In the genomic region with DNA sequence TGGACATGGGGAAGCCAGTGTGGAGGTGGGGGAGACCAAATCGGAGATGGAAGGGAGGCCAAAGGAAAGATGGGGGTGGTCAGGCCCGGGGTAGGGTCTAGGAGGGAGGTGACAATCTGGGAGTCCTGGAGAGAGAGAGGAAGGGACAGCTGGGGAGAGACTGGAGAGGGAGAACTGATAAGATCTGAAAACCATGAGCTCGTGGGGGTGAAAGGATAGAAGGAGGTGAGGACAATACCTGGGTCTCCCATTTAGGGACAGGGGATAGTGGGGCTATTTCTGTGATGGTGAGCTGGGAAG, we compare ENCODE assay signal across 18 cellular contexts. TPM values are rescaled to one million over a fixed set of nuclear protein-coding genes. Genes with fewer than 3 reads are reported as not detected.
DNase-seq lines count a peak whose midpoint lies in the region; ATAC-seq and TF ChIP-seq lines count a peak whose summit lies in the region.
"Had no signal": no experiment of that assay in that cellular context is flagged by ENCODE, and none has a peak within 500 bp of the region (broad histone marks: within the 10 kb centered on the region; RNA-seq: fewer than 3 reads in every experiment).

No MANE protein-coding gene starts in this region.

- H3K4me1 ChIP-seq in CD4-positive, alpha-beta memory T cell (ENCODE audit: insufficient read depth, low read length) = peaks cover 25% of the 10 kb centered on the region
- peaks cover 7% of the 10 kb centered on the region for H3K4me1 ChIP-seq in IMR-90 (ENCODE audit: control insufficient read depth, insufficient read depth, low read length)

- CTCF ChIA-PET in CD4-positive, alpha-beta memory T cell (lab: Charles Lee; ENCODE audit: partially characterized antibody) = interaction anchor here (1.0 to 1.2 kb wide), 3 partner anchors 8 to 39 kb away, joined by 3 to 6 read pairs (median 6); partner anchors contain the start of genes CATSPERD and RPL36
- CTCF ChIA-PET in IMR-90 (lab: Yijun Ruan, JAX) = no interaction called here
- CTCF ChIA-PET in activated CD8-positive, alpha-beta T cell treated with anti-CD3 and anti-CD28 coated beads for 36 hours (lab: Charles Lee) = no interaction called here

- no peak overlapping the region for H3K56ac ChIP-seq in IMR-90 (ENCODE audit: extremely low read depth, insufficient read depth, low read length)

- H4K8ac ChIP-seq in IMR-90 (ENCODE audit: low read depth in 2 of 2, low read length in 2 of 2) = no peak overlapping the region

- peaks cover 0 to 3% (median 0%) of the 10 kb centered on the region in 8 donors for H3K9me3 Mint-ChIP-seq in CD4-positive, alpha-beta memory T cell
- H3K9me3 Mint-ChIP-seq in central memory CD8-positive, alpha-beta T cell = no peaks in the 10 kb centered on the region
- no peaks in the 10 kb centered on the region for H3K9me3 Mint-ChIP-seq in nephron progenitor cell
- H3K9me3 Mint-ChIP-seq in activated CD8-positive, alpha-beta T cell treated with anti-CD3 and anti-CD28 coated beads for 36 hours = no peaks in the 10 kb centered on the region

- H2AK5ac ChIP-seq in IMR-90 (ENCODE audit: low read depth, low read length) = peak overlapping the region; percentile 7; the same call in 1 of the 2 replicates

- BruUV-seq in IMR-90 (replicated peaks; lab: Mats Ljungman, UMichigan) = no TSS peak

- H3K79me1 ChIP-seq in IMR-90 (ENCODE audit: low read depth in 1 of 2, low read length in 2 of 2) = peaks cover 15 to 19% of the 10 kb centered on the region in 2 experiments; a peak in 3 of 4 replicates

- H3K27ac ChIP-seq in CD4-positive, alpha-beta memory T cell (ENCODE audit: low read depth, low read length) = no peak overlapping the region
- H3K27ac ChIP-seq in IMR-90 (ENCODE audit: insufficient read depth, low read length) = no peak overlapping the region
- H3K27ac ChIP-seq: KMS-11, PC-9, suprapubic skin had no signal

- peak overlapping the region in 6 of 7 donors; percentile 66 to 92 (median 85) for H3K27ac Mint-ChIP-seq in CD4-positive, alpha-beta memory T cell
- peak overlapping the region; percentile 96 for H3K27ac Mint-ChIP-seq in central memory CD8-positive, alpha-beta T cell (ENCODE audit: low read depth)
- no peak overlapping the region for H3K27ac Mint-ChIP-seq in nephron progenitor cell
- H3K27ac Mint-ChIP-seq in activated CD8-positive, alpha-beta T cell treated with anti-CD3 and anti-CD28 coated beads for 36 hours = no peak overlapping the region

- H2BK20ac ChIP-seq in IMR-90 (ENCODE audit: low read depth, low read length) = no peak overlapping the region

- TF ChIP-seq RAD21 in IMR-90 (IDR thresholded peaks at IDR 0.05; ENCODE audit: low read length) = no peak

- peaks cover 3% of the 10 kb centered on the region; the same call in 1 of the 2 replicates for H3K9me1 ChIP-seq in IMR-90 (ENCODE audit: insufficient read depth, low read length)

- no peak overlapping the region for H2BK5ac ChIP-seq in IMR-90 (ENCODE audit: low read depth, low read length, poor library complexity, severe bottlenecking)

- H3K36me3 Mint-ChIP-seq in CD4-positive, alpha-beta memory T cell = peaks cover 0 to 6% of the 10 kb centered on the region in 2 donors
- peaks cover 20% of the 10 kb centered on the region for H3K36me3 Mint-ChIP-seq in central memory CD8-positive, alpha-beta T cell (ENCODE audit: insufficient read depth)
- H3K36me3 Mint-ChIP-seq in nephron progenitor cell (ENCODE audit: low read depth) = no peaks in the 10 kb centered on the region
- peaks cover 8% of the 10 kb centered on the region for H3K36me3 Mint-ChIP-seq in activated CD8-positive, alpha-beta T cell treated with anti-CD3 and anti-CD28 coated beads for 36 hours (ENCODE audit: low read depth)

- H3K9ac ChIP-seq in IMR-90 (ENCODE audit: low read depth, low read length) = no peak overlapping the region
- H3K9ac ChIP-seq: KMS-11 had no signal

- in situ Hi-C loops in IMR-90 (cut with MboI; ENCODE audit: low sequenced_read_pairs) = no loop called here

- 86% methylated on average over 2 of the region's 3 CpGs; no CpG with 5 or more reads in 1 of the 2 experiments for WGBS in IMR-90 (ENCODE audit: extremely low coverage in 2 of 2, insufficient read length in 1 of 2), 2 experiments

- ATAC-seq in IMR-90 (ENCODE audit: low read depth) = no peak
- no peak for ATAC-seq in central memory CD8-positive, alpha-beta T cell (replicated peaks; ENCODE audit: extremely low read depth, poor library complexity, severe bottlenecking)
- no peak for ATAC-seq in HG03460 (IDR thresholded peaks at IDR 0.05; ENCODE audit: unreplicated experiment)
- no peak for ATAC-seq in activated CD8-positive, alpha-beta T cell treated with anti-CD3 and anti-CD28 coated beads for 36 hours
- ATAC-seq in GM21526 (IDR thresholded peaks at IDR 0.05; ENCODE audit: low FRiP score, unreplicated experiment) = no peak
- ATAC-seq: left colon had no signal

- TF ChIP-seq CTCF in IMR-90 (conservative IDR thresholded peaks at IDR 0.05; ENCODE audit: low read depth, low read length) (no peak), nephron progenitor cell (IDR thresholded peaks at IDR 0.05) (no peak)
- no peak for TF ChIP-seq CTCF in activated CD8-positive, alpha-beta T cell treated with anti-CD3 and anti-CD28 coated beads for 36 hours (IDR thresholded peaks at IDR 0.05)

- no peak overlapping the region for H3K14ac ChIP-seq in IMR-90 (replicated peaks; ENCODE audit: low read depth, low read length)

- no peak overlapping the region for H2BK15ac ChIP-seq in IMR-90 (ENCODE audit: low read depth, low read length)

- POLR2A ChIA-PET in CD4-positive, alpha-beta memory T cell (lab: Charles Lee; ENCODE audit: partially characterized antibody) = interaction anchor here (1.4 to 2.1 kb wide), 3 partner anchors 8 to 59 kb away, joined by 6 to 7 read pairs (median 6); partner anchors contain the start of genes RPL36, SAFB and SAFB2
- POLR2A ChIA-PET in IMR-90 (lab: Charles Lee; ENCODE audit: unreplicated experiment) = no interaction called here
- POLR2A ChIA-PET in activated CD8-positive, alpha-beta T cell treated with anti-CD3 and anti-CD28 coated beads for 36 hours (lab: Charles Lee) = interaction anchor here (2.2 to 20.6 kb wide), 2 partner anchors 8 to 30 kb away, joined by 14 to 516 read pairs; partner anchors contain the start of genes CATSPERD, LONP1 and RPL36

- no peak overlapping the region for H3K4me2 ChIP-seq in IMR-90 (ENCODE audit: low read depth, low read length)
- H3K4me2 ChIP-seq: KMS-11, PC-9 had no signal

- H4K5ac ChIP-seq in IMR-90 (ENCODE audit: low read depth, low read length) = no peak overlapping the region

- no peak overlapping the region for H2AFZ ChIP-seq in IMR-90 (replicated peaks; ENCODE audit: low read length, poor library complexity)
- H2AFZ ChIP-seq: PC-9 had no signal

- no peak overlapping the region for H3K23ac ChIP-seq in IMR-90 (ENCODE audit: low read depth, low read length)

- intact Hi-C loops in CD4-positive, alpha-beta memory T cell (cut with micrococcal nuclease) = no loop called here
- intact Hi-C loops in IMR-90 (cut with micrococcal nuclease) = no loop called here
- intact Hi-C loops in activated CD8-positive, alpha-beta T cell treated with anti-CD3 and anti-CD28 coated beads for 36 hours (cut with micrococcal nuclease) = loop anchor here (5.0 kb wide), 1 partner anchor 60 kb away; the partner anchor contains the start of genes SAFB and SAFB2

- no peak overlapping the region for H3K4me3 ChIP-seq in CD4-positive, alpha-beta memory T cell (ENCODE audit: low read length in 2 of 2)
- H3K4me3 ChIP-seq in IMR-90 (ENCODE audit: insufficient read depth, low read depth, low read length) = no peak overlapping the region
- H3K4me3 ChIP-seq: PC-9, suprapubic skin had no signal

- H3K4ac ChIP-seq in IMR-90 (ENCODE audit: low read depth, low read length) = no peak overlapping the region

- no peak overlapping the region for H3K18ac ChIP-seq in IMR-90 (ENCODE audit: low read depth, low read length)

- no peak for TF ChIP-seq POLR2A in IMR-90 (IDR thresholded peaks at IDR 0.05; ENCODE audit: low read depth, low read length)

- no peaks in the 10 kb centered on the region for H3K36me3 ChIP-seq in CD4-positive, alpha-beta memory T cell (ENCODE audit: insufficient read depth, low read length)
- H3K36me3 ChIP-seq in IMR-90 (ENCODE audit: control insufficient read depth, insufficient read depth, low read length) = no peaks in the 10 kb centered on the region
- H3K36me3 ChIP-seq: suprapubic skin had no signal

- no peak overlapping the region for H2AK9ac ChIP-seq in IMR-90 (replicated peaks; ENCODE audit: low read depth, low read length, poor library complexity)

- peaks cover 22 to 50% (median 33%) of the 10 kb centered on the region in 4 donors for H3K4me1 Mint-ChIP-seq in CD4-positive, alpha-beta memory T cell
- H3K4me1 Mint-ChIP-seq in central memory CD8-positive, alpha-beta T cell = peaks cover 29% of the 10 kb centered on the region
- peaks cover 38% of the 10 kb centered on the region for H3K4me1 Mint-ChIP-seq in nephron progenitor cell
- peaks cover 18% of the 10 kb centered on the region for H3K4me1 Mint-ChIP-seq in activated CD8-positive, alpha-beta T cell treated with anti-CD3 and anti-CD28 coated beads for 36 hours (ENCODE audit: low read depth)

- H3K27me3 Mint-ChIP-seq in CD4-positive, alpha-beta memory T cell = no peaks in the 10 kb centered on the region
- no peaks in the 10 kb centered on the region for H3K27me3 Mint-ChIP-seq in central memory CD8-positive, alpha-beta T cell
- peaks cover 6% of the 10 kb centered on the region for H3K27me3 Mint-ChIP-seq in nephron progenitor cell (ENCODE audit: low read depth, poor library complexity)
- no peaks in the 10 kb centered on the region for H3K27me3 Mint-ChIP-seq in activated CD8-positive, alpha-beta T cell treated with anti-CD3 and anti-CD28 coated beads for 36 hours

- no peak overlapping the region for H4K91ac ChIP-seq in IMR-90 (ENCODE audit: insufficient read depth, low read depth, low read length)

- no peaks in the 10 kb centered on the region for H3K27me3 ChIP-seq in CD4-positive, alpha-beta memory T cell (ENCODE audit: insufficient read depth, low read length)
- H3K27me3 ChIP-seq in IMR-90 (ENCODE audit: control insufficient read depth, insufficient read depth, low read length) = no peaks in the 10 kb centered on the region
- H3K27me3 ChIP-seq: suprapubic skin had no signal

- peak overlapping the region in 7 of 8 donors; percentile 28 to 81 (median 55) for H3K4me3 Mint-ChIP-seq in CD4-positive, alpha-beta memory T cell
- peak overlapping the region; percentile 80 for H3K4me3 Mint-ChIP-seq in central memory CD8-positive, alpha-beta T cell
- peak overlapping the region; percentile 91 for H3K4me3 Mint-ChIP-seq in nephron progenitor cell
- H3K4me3 Mint-ChIP-seq in activated CD8-positive, alpha-beta T cell treated with anti-CD3 and anti-CD28 coated beads for 36 hours = no peak overlapping the region

- H3K9me3 ChIP-seq in CD4-positive, alpha-beta memory T cell (ENCODE audit: control insufficient read depth in 1 of 2, low read length in 2 of 2) = no peaks in the 10 kb centered on the region
- H3K9me3 ChIP-seq in IMR-90 (ENCODE audit: control insufficient read depth, insufficient read depth, low read length) = no peaks in the 10 kb centered on the region
- H3K9me3 ChIP-seq: suprapubic skin had no signal

- no peak overlapping the region for H2BK120ac ChIP-seq in IMR-90 (ENCODE audit: low read depth, low read length)

- dilution Hi-C loops in IMR-90 (cut with HindIII; ENCODE audit: low sequenced_read_pairs, unreplicated experiment) = no loop called here

- DNase-seq in CD4-positive, alpha-beta memory T cell = no peak
- DNase-seq in IMR-90 (no peak), nephron progenitor cell (no peak)
- no peak for DNase-seq in central memory CD8-positive, alpha-beta T cell (ENCODE audit: low spot score in 2 of 2)
- DNase-seq in stimulated activated CD4-positive, alpha-beta T cell treated with anti-CD3 and anti-CD28 coated beads, Interleukin-2, amount 100 ng/mL, for 48 hours = no peak
- DNase-seq in activated CD8-positive, alpha-beta T cell treated with anti-CD3 and anti-CD28 coated beads for 36 hours = no peak
- DNase-seq: activated CD4-positive, alpha-beta T cell treated with anti-CD3 and anti-CD28 coated beads, Interleukin-2, amount 50 U/mL, for 48 hours; HCEC 1CT; NCI-H1105; PC-9; posterior cingulate gyrus had no signal

- H4K20me1 ChIP-seq in IMR-90 (ENCODE audit: insufficient read depth, low read length) = no peaks in the 10 kb centered on the region

RNA-seq across cellular contexts. Expression of gene HSD11B1L, which starts 1.4 kb away (rescaled TPM):
- 1 to 10 TPM; 3.5 to 4.8 TPM for total RNA-seq in CD4-positive, alpha-beta memory T cell
- 1 to 10 TPM; 2.9 to 4.3 TPM for polyA plus RNA-seq in CD4-positive, alpha-beta memory T cell
- total RNA-seq in IMR-90 (2012; rRNA removed) = 1.9 and 2.2 TPM in 2 replicates
- 7.2 and 8.2 TPM in 2 replicates for polyA plus RNA-seq in IMR-90 (2012; rRNA removed)
- 9.8 and 14.6 TPM in 2 replicates for polyA plus RNA-seq in IMR-90 (2012; cell fraction: cytosol; rRNA removed)
- 10.8 and 19.3 TPM in 2 replicates for polyA plus RNA-seq in IMR-90 (2012; cell fraction: nucleus; rRNA removed; ENCODE audit: low replicate concordance)
- total RNA-seq in activated CD8-positive, alpha-beta T cell treated with anti-CD3 and anti-CD28 coated beads for 36 hours = 1 to 10 TPM; 2.7 to 3.5 TPM

RNA-seq across cellular contexts. Expression of gene MICOS13, which starts 1.9 kb away (rescaled TPM):
- 10 to 100 TPM; 40.5 to 41.1 TPM for total RNA-seq in CD4-positive, alpha-beta memory T cell
- 100 to 1,000 TPM; 114 TPM for polyA plus RNA-seq in CD4-positive, alpha-beta memory T cell
- total RNA-seq in IMR-90 (2012; rRNA removed) = 14.5 and 15.8 TPM in 2 replicates
- polyA plus RNA-seq in IMR-90 (2012; rRNA removed) = 48.9 and 80.2 TPM in 2 replicates
- 91.5 and 98.4 TPM in 2 replicates for polyA plus RNA-seq in IMR-90 (2012; cell fraction: cytosol; rRNA removed)
- 22.5 and 47.5 TPM in 2 replicates for polyA plus RNA-seq in IMR-90 (2012; cell fraction: nucleus; rRNA removed; ENCODE audit: low replicate concordance)
- 10 to 100 TPM; 49.4 TPM for total RNA-seq in activated CD8-positive, alpha-beta T cell treated with anti-CD3 and anti-CD28 coated beads for 36 hours

RNA-seq across cellular contexts. Expression of gene RPL36, which starts 7.9 kb away (rescaled TPM):
- 1,000 to 10,000 TPM; 1,675 to 1,762 TPM for total RNA-seq in CD4-positive, alpha-beta memory T cell
- polyA plus RNA-seq in CD4-positive, alpha-beta memory T cell = 1,000 to 10,000 TPM; 1,862 to 2,485 TPM
- 232 and 251 TPM in 2 replicates for total RNA-seq in IMR-90 (2012; rRNA removed)
- polyA plus RNA-seq in IMR-90 (2012; rRNA removed) = 757 and 1,037 TPM in 2 replicates
- polyA plus RNA-seq in IMR-90 (2012; cell fraction: cytosol; rRNA removed) = 423 and 828 TPM in 2 replicates
- 216 and 218 TPM in 2 replicates for polyA plus RNA-seq in IMR-90 (2012; cell fraction: nucleus; rRNA removed; ENCODE audit: low replicate concordance)
- 1,000 to 10,000 TPM; 1,711 to 1,715 TPM for total RNA-seq in activated CD8-positive, alpha-beta T cell treated with anti-CD3 and anti-CD28 coated beads for 36 hours

RNA-seq across cellular contexts. Expression of gene LONP1, which starts 37.7 kb away (rescaled TPM):
- 10 to 100 TPM; 59.6 to 64.7 TPM for total RNA-seq in CD4-positive, alpha-beta memory T cell
- polyA plus RNA-seq in CD4-positive, alpha-beta memory T cell = 10 to 100 TPM; 10.9 to 39.9 TPM
- 64.2 and 70.3 TPM in 2 replicates for total RNA-seq in IMR-90 (2012; rRNA removed)
- polyA plus RNA-seq in IMR-90 (2012; rRNA removed) = 90.9 and 93.2 TPM in 2 replicates
- 75.7 and 144 TPM in 2 replicates for polyA plus RNA-seq in IMR-90 (2012; cell fraction: cytosol; rRNA removed)
- polyA plus RNA-seq in IMR-90 (2012; cell fraction: nucleus; rRNA removed; ENCODE audit: low replicate concordance) = 158 and 371 TPM in 2 replicates
- 100 to 1,000 TPM; 324 to 342 TPM for total RNA-seq in activated CD8-positive, alpha-beta T cell treated with anti-CD3 and anti-CD28 coated beads for 36 hours

RNA-seq across cellular contexts. Expression of gene CATSPERD, which starts 38.2 kb away (rescaled TPM):
- total RNA-seq in CD4-positive, alpha-beta memory T cell = not detected
- not detected for polyA plus RNA-seq in CD4-positive, alpha-beta memory T cell
- not detected in 2 replicates for total RNA-seq in IMR-90 (2012; rRNA removed)
- polyA plus RNA-seq in IMR-90 (2012; rRNA removed) = not detected in 2 replicates
- polyA plus RNA-seq in IMR-90 (2012; cell fraction: cytosol; rRNA removed) = not detected in 2 replicates
- not detected in 2 replicates for polyA plus RNA-seq in IMR-90 (2012; cell fraction: nucleus; rRNA removed; ENCODE audit: low replicate concordance)
- not detected for total RNA-seq in activated CD8-positive, alpha-beta T cell treated with anti-CD3 and anti-CD28 coated beads for 36 hours
- total RNA-seq: fibroblast of villous mesenchyme, left colon, PC-9, SK-MEL-5 had no signal

Comparison
In these comparisons a context has a peak if more than half of its experiments do, and no peak if none do; other contexts are left out.
1. H3K27ac Mint-ChIP-seq: peak in CD4-positive, alpha-beta memory T cell (6 of 7) and central memory CD8-positive, alpha-beta T cell (single experiment); none in nephron progenitor cell (single experiment) and activated CD8-positive, alpha-beta T cell treated with anti-CD3 and anti-CD28 coated beads for 36 hours (single experiment).